Comparison of ENCODE assay signal across 8 cellular contexts in the genomic region with DNA sequence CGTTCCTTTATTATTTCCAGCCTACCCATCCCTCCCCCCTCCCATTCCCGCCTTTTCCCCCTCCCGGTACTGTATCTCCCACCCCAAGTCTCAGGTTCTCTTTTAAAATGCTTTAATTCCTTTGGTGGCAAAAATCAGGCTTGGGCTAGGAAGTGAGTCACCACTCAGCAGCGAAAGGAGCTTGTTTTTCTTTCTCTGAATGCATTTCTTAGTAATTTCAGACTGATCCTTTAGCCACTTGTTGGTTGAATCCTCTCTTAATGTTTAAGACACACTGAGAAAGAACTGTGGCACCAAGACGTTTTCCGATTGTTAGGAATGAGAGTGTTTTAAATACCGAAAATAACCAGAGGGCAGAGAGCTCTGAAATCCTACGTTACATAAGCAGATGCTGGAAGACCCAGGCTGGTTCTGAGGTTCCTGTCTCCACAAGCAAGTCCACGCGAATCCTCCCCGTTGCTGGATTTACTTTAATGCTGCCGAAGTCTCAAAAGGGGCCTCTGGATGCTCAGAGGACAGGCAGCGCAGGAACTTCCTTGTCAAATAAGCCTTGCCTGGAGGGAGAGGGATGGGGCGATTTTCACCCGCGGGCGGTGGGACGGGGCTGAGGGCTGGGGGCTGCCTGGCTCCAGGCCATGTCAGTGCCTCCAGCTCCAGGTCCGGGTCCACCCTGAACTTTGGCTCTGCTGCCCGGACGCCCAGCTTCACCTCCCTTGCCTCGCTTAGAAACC. TPM values are rescaled to one million over a fixed set of nuclear protein-coding genes. Genes with fewer than 3 reads are reported as not detected.
DNase-seq lines count a peak whose midpoint lies in the region; TF ChIP-seq lines count a peak whose summit lies in the region.

No MANE protein-coding gene starts in this region.

- H3K9me2 ChIP-seq in neural cell (ENCODE audit: insufficient read depth, low read length) (no peaks in the 10 kb centered on the region), MM.1S (replicated peaks; ENCODE audit: insufficient read depth, low read length) (no peaks in the 10 kb centered on the region)

- H3K4me1 ChIP-seq in Peyer's patch = peaks cover 0 to 10% (median 0%) of the 10 kb centered on the region in 4 donors
- H3K4me1 ChIP-seq in esophagus squamous epithelium = peaks cover 11 to 42% (median 12%) of the 10 kb centered on the region in 3 donors
- H3K4me1 ChIP-seq in MM.1S (ENCODE audit: low read length) = no peaks in the 10 kb centered on the region

- TF ChIP-seq POLR2A in Peyer's patch (IDR thresholded peaks at IDR 0.05) = no peak
- TF ChIP-seq POLR2A in esophagus squamous epithelium (IDR thresholded peaks at IDR 0.05) = no peak
- TF ChIP-seq POLR2A in erythroblast (IDR thresholded peaks at IDR 0.05; ENCODE audit: low read length) = no peak

- H3K27ac ChIP-seq in Peyer's patch = peak overlapping the region in 2 of 4 donors; percentile 14 to 40
- H3K27ac ChIP-seq in esophagus squamous epithelium = peak overlapping the region; percentile 72 to 91 (median 86)
- H3K27ac ChIP-seq in neural cell (ENCODE audit: low read length) = no peak overlapping the region
- H3K27ac ChIP-seq in MM.1S (ENCODE audit: low read length) = no peak overlapping the region

- no peaks in the 10 kb centered on the region for H3K36me3 ChIP-seq in Peyer's patch
- no peaks in the 10 kb centered on the region for H3K36me3 ChIP-seq in esophagus squamous epithelium
- no peaks in the 10 kb centered on the region for H3K36me3 ChIP-seq in neural cell (ENCODE audit: insufficient read depth, low read length)
- no peaks in the 10 kb centered on the region for H3K36me3 ChIP-seq in MM.1S (replicated peaks; ENCODE audit: insufficient read depth, low read length)

- H3F3A ChIP-seq in neural cell (ENCODE audit: insufficient read depth, low read length, poor library complexity, severe bottlenecking) (no peaks in the 10 kb centered on the region), MM.1S (ENCODE audit: insufficient read depth, low read length) (no peaks in the 10 kb centered on the region)

- WGBS in esophagus squamous epithelium, 2 donors = 1% methylated on average over 16 to 21 of the region's 22 CpGs

- no peak for TF ChIP-seq RAD21 in neural cell (conservative IDR thresholded peaks at IDR 0.05)

- DNase-seq in COLO829 (ENCODE audit: low spot score) (peak; percentile 40), Peyer's patch (no peak), esophagus squamous epithelium (lab: John Stamatoyannopoulos, UW) (no peak), MM.1S (no peak), NCI-H2107 treated with DMSO at 0.1 percent for 48 hours (lab: John Stamatoyannopoulos, UW; ENCODE audit: unreplicated experiment) (no peak), erythroblast (lab: John Stamatoyannopoulos, UW) (no peak)
- no peak for DNase-seq in stimulated activated CD4-positive, alpha-beta T cell treated with anti-CD3 and anti-CD28 coated beads, Interleukin-4, amount 100 ng/mL, for 4 hours

- no peak overlapping the region for H2AFZ ChIP-seq in neural cell (ENCODE audit: low read depth, low read length)
- H2AFZ ChIP-seq in MM.1S (ENCODE audit: low read length) = no peak overlapping the region

- H3K9ac ChIP-seq in neural cell (ENCODE audit: low read length) = peak overlapping the region; percentile 32
- no peak overlapping the region for H3K9ac ChIP-seq in MM.1S (ENCODE audit: low read length)

- H3K27me3 ChIP-seq in Peyer's patch (peaks cover 0 to 7% of the 10 kb centered on the region in 2 donors), esophagus squamous epithelium (peaks cover 0 to 25% (median 0%) of the 10 kb centered on the region in 4 donors), neural cell (ENCODE audit: insufficient read depth, low read depth, low read length) (peaks cover 37% of the 10 kb centered on the region), MM.1S (replicated peaks; ENCODE audit: insufficient read depth, low read length) (no peaks in the 10 kb centered on the region)

- intact Hi-C loops in esophagus squamous epithelium (cut with DNase I) = no loop called here

- H4K20me1 ChIP-seq in neural cell (ENCODE audit: insufficient read depth) = no peaks in the 10 kb centered on the region
- H4K20me1 ChIP-seq in MM.1S (ENCODE audit: insufficient read depth, low read length) = no peaks in the 10 kb centered on the region

- H3K4me2 ChIP-seq in neural cell (ENCODE audit: low read length) = peak overlapping the region; percentile 32
- no peak overlapping the region for H3K4me2 ChIP-seq in MM.1S (ENCODE audit: low read depth, low read length)

- H3K79me2 ChIP-seq in neural cell (replicated peaks; ENCODE audit: insufficient read depth, low read length) (no peaks in the 10 kb centered on the region), MM.1S (ENCODE audit: low read length) (no peaks in the 10 kb centered on the region)

- no peak for TF ChIP-seq EP300 in neural cell (conservative IDR thresholded peaks at IDR 0.05; ENCODE audit: poor library complexity, severe bottlenecking)

- H3K9me3 ChIP-seq in Peyer's patch (no peaks in the 10 kb centered on the region), esophagus squamous epithelium (no peaks in the 10 kb centered on the region), neural cell (ENCODE audit: low read length) (no peaks in the 10 kb centered on the region), MM.1S (replicated peaks; ENCODE audit: insufficient read depth, low read length) (no peaks in the 10 kb centered on the region)

- H3K4me3 ChIP-seq in Peyer's patch (peak overlapping the region in 3 of 4 donors; percentile 7 to 42 (median 37)), esophagus squamous epithelium (peak overlapping the region; percentile 33 to 71 (median 53)), neural cell (ENCODE audit: low read length) (peak overlapping the region; percentile 59), MM.1S (ENCODE audit: low read length) (no peak overlapping the region)

- TF ChIP-seq CTCF in Peyer's patch (IDR thresholded peaks at IDR 0.05) = no peak
- no peak for TF ChIP-seq CTCF in esophagus squamous epithelium (IDR thresholded peaks at IDR 0.05)
- no peak for TF ChIP-seq CTCF in neural cell (IDR thresholded peaks at IDR 0.05; ENCODE audit: poor library complexity, severe bottlenecking)
- no peak for TF ChIP-seq CTCF in MM.1S (IDR thresholded peaks at IDR 0.05; ENCODE audit: low read length)

TF ChIP-seq in neural cell, 6 proteins besides CTCF, POLR2A, EP300 and RAD21:
- TF ChIP-seq TAF1 (IDR thresholded peaks at IDR 0.05; ENCODE audit: low read depth) (no peak), EZH2 (IDR thresholded peaks at IDR 0.05; ENCODE audit: borderline replicate concordance, insufficient read depth, low read length, poor library complexity, severe bottlenecking) (no peak), POLR2AphosphoS5 (IDR thresholded peaks at IDR 0.05) (no peak)
- TF ChIP-seq, protein P1, sequence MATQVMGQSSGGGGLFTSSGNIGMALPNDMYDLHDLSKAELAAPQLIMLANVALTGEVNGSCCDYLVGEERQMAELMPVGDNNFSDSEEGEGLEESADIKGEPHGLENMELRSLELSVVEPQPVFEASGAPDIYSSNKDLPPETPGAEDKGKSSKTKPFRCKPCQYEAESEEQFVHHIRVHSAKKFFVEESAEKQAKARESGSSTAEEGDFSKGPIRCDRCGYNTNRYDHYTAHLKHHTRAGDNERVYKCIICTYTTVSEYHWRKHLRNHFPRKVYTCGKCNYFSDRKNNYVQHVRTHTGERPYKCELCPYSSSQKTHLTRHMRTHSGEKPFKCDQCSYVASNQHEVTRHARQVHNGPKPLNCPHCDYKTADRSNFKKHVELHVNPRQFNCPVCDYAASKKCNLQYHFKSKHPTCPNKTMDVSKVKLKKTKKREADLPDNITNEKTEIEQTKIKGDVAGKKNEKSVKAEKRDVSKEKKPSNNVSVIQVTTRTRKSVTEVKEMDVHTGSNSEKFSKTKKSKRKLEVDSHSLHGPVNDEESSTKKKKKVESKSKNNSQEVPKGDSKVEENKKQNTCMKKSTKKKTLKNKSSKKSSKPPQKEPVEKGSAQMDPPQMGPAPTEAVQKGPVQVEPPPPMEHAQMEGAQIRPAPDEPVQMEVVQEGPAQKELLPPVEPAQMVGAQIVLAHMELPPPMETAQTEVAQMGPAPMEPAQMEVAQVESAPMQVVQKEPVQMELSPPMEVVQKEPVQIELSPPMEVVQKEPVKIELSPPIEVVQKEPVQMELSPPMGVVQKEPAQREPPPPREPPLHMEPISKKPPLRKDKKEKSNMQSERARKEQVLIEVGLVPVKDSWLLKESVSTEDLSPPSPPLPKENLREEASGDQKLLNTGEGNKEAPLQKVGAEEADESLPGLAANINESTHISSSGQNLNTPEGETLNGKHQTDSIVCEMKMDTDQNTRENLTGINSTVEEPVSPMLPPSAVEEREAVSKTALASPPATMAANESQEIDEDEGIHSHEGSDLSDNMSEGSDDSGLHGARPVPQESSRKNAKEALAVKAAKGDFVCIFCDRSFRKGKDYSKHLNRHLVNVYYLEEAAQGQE (IDR thresholded peaks at IDR 0.05; ENCODE audit: borderline replicate concordance) = no peak

RNA-seq across cellular contexts. Expression of a gene that starts 0.8 kb away (rescaled TPM):
- total RNA-seq in Peyer's patch (1 to 10 TPM in 3 of 4 donors, not detected in 1; 2.3 to 5.3 (median 3.3) TPM), esophagus squamous epithelium (10 to 100 TPM in 1 of 4 donors, 1 to 10 TPM in 3; 2.3 to 15.6 (median 5.0) TPM)
- 0.04 and 0.92 TPM in 2 replicates for polyA plus RNA-seq in neural cell
- 0.24 and 0.35 TPM in 2 replicates for polyA minus RNA-seq in neural cell

Comparison
In these comparisons a context has a peak if more than half of its experiments do, and no peak if none do; other contexts are left out.
1. H3K27ac ChIP-seq: peak in esophagus squamous epithelium (4 of 4); none in neural cell (single experiment) and MM.1S (single experiment).